Comparison of ENCODE assay signal across 9 cellular contexts in the genomic region with DNA sequence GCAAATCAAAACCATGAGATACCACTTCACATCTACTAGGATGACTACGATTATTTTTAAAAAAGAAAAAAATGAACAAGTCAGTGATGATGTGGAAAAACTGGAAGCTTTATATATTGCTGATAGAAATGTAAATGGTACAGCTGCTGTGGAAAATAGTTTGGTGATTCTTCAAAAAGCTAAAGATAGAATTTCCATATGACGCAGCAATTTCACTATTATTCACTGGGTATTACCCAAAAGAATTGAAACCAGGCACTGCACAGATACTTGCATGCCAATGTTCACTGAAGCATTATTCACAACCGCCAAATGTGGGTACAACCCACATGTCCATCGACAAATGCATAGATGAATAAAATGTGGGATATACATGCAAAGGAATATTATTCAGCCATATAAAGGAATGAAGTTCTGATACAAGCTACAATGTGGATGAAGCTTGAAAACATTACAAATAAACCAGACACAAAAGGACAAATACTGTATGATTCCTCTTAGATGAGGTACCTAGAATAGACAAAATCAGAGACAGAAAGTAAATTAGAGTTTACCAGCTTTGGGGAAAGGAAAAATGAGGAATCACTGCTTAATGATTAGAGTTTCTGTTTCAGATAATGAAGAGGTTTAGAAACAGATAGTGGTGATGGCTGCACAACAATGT. TPM values are rescaled to one million over a fixed set of nuclear protein-coding genes. Genes with fewer than 3 reads are reported as not detected.
DNase-seq lines count a peak whose midpoint lies in the region; ATAC-seq and TF ChIP-seq lines count a peak whose summit lies in the region.
"Had no signal": no experiment of that assay in that cellular context is flagged by ENCODE, and none has a peak within 500 bp of the region (broad histone marks: within the 10 kb centered on the region; RNA-seq: fewer than 3 reads in every experiment).

No MANE protein-coding gene starts in this region.

- H3K4me1 ChIP-seq in HAP-1 (no peaks in the 10 kb centered on the region), PC-9 (replicated peaks; ENCODE audit: insufficient read depth) (no peaks in the 10 kb centered on the region)

- ATAC-seq in activated naive CD4-positive, alpha-beta T cell treated with anti-CD3 and anti-CD28 coated beads, Interleukin-2, amount 50 U/mL, for 72 hours: peak; percentile 67 to 84
- ATAC-seq in GM21576 (IDR thresholded peaks at IDR 0.05; ENCODE audit: unreplicated experiment) (peak; percentile 84), HG03175 (IDR thresholded peaks at IDR 0.05; ENCODE audit: unreplicated experiment) (peak; percentile 90)
- ATAC-seq in stimulated activated memory B cell treated with anti-CD40 and anti-IgM and Interleukin-4, amounts not matched to agents 10 μg/mL and 1 μg/mL and 100 μg/mL, for 72 hours: peak; percentile 87

- H3K27ac Mint-ChIP-seq in activated naive CD4-positive, alpha-beta T cell treated with anti-CD3 and anti-CD28 coated beads, Interleukin-2, amount 50 U/mL, for 72 hours: peak overlapping the region in 1 of 2 donors; percentile 29
- peak overlapping the region; percentile 92 for H3K27ac Mint-ChIP-seq in stimulated activated memory B cell treated with anti-CD40 and anti-IgM and Interleukin-4, amounts not matched to agents 10 μg/mL and 1 μg/mL and 100 μg/mL, for 72 hours

- peak overlapping the region; percentile 30 for H3K4me3 Mint-ChIP-seq in stimulated activated memory B cell treated with anti-CD40 and anti-IgM and Interleukin-4, amounts not matched to agents 10 μg/mL and 1 μg/mL and 100 μg/mL, for 72 hours

- H3K36me3 Mint-ChIP-seq in activated naive CD4-positive, alpha-beta T cell treated with anti-CD3 and anti-CD28 coated beads, Interleukin-2, amount 50 U/mL, for 72 hours: peaks cover 4 to 6% of the 10 kb centered on the region in 2 donors
- H3K36me3 Mint-ChIP-seq in stimulated activated memory B cell treated with anti-CD40 and anti-IgM and Interleukin-4, amounts not matched to agents 10 μg/mL and 1 μg/mL and 100 μg/mL, for 72 hours: peaks cover 63% of the 10 kb centered on the region

- no peak overlapping the region for H3K27ac ChIP-seq in PC-9

- H3K36me3 ChIP-seq in HAP-1 (replicated peaks) (peaks cover 53% of the 10 kb centered on the region), PC-9 (ENCODE audit: low read depth) (peaks cover 12% of the 10 kb centered on the region; the same call in 1 of the 2 replicates)

- in situ Hi-C loops in HAP-1 (cut with MboI; ENCODE audit: low sequenced_read_pairs): loop anchor here (5.0 kb wide), 1 partner anchor 258 kb away; no protein-coding TSS in a partner anchor

- H3K9me3 Mint-ChIP-seq in activated naive CD4-positive, alpha-beta T cell treated with anti-CD3 and anti-CD28 coated beads, Interleukin-2, amount 50 U/mL, for 72 hours: no peaks in the 10 kb centered on the region
- H3K9me3 Mint-ChIP-seq in stimulated activated memory B cell treated with anti-CD40 and anti-IgM and Interleukin-4, amounts not matched to agents 10 μg/mL and 1 μg/mL and 100 μg/mL, for 72 hours: no peaks in the 10 kb centered on the region

- H4K20me1 ChIP-seq in PC-9 (ENCODE audit: insufficient read depth): no peaks in the 10 kb centered on the region

- no peak overlapping the region for H2AFZ ChIP-seq in PC-9

- POLR2A ChIA-PET in PC-9 (lab: Charles Lee; ENCODE audit: unreplicated experiment): no interaction called here

- H3K4me2 ChIP-seq in PC-9: no peak overlapping the region

- H3K9me2 ChIP-seq in PC-9 (ENCODE audit: insufficient read depth): no peaks in the 10 kb centered on the region

- no peak overlapping the region for H3K4me3 ChIP-seq in HAP-1
- H3K4me3 ChIP-seq in PC-9: no peak overlapping the region

- peaks cover 34% of the 10 kb centered on the region for H3K4me1 Mint-ChIP-seq in stimulated activated memory B cell treated with anti-CD40 and anti-IgM and Interleukin-4, amounts not matched to agents 10 μg/mL and 1 μg/mL and 100 μg/mL, for 72 hours

- CTCF ChIA-PET in PC-9 (lab: Charles Lee): interaction anchor here (1.9 kb wide), 1 partner anchor 239 kb away, joined by 12 read pairs; no protein-coding TSS in a partner anchor

- intact Hi-C loops in PC-9 (cut with micrococcal nuclease; ENCODE audit: unreplicated experiment): loop anchor here (2.0 kb wide), 1 partner anchor 256 kb away; no protein-coding TSS in a partner anchor

- H3F3A ChIP-seq in PC-9 (ENCODE audit: insufficient read depth, low read depth): no peaks in the 10 kb centered on the region

- H3K27me3 Mint-ChIP-seq in stimulated activated memory B cell treated with anti-CD40 and anti-IgM and Interleukin-4, amounts not matched to agents 10 μg/mL and 1 μg/mL and 100 μg/mL, for 72 hours: no peaks in the 10 kb centered on the region

- BruUV-seq in PC-9 (replicated peaks; lab: Mats Ljungman, UMichigan): no TSS peak

- no peaks in the 10 kb centered on the region for H3K79me2 ChIP-seq in PC-9 (ENCODE audit: low read depth)

- no peak for TF ChIP-seq CTCF in PC-9 (conservative IDR thresholded peaks at IDR 0.05)

- no peak for DNase-seq in activated naive CD4-positive, alpha-beta T cell treated with anti-CD3 and anti-CD28 coated beads, Interleukin-2, amount 50 U/mL, for 72 hours (ENCODE audit: low spot score in 2 of 2)
- no peak for DNase-seq in activated naive CD4-positive, alpha-beta T cell (lab: John Stamatoyannopoulos, UW)
- DNase-seq in stimulated activated CD8-positive, alpha-beta memory T cell treated with anti-CD3 and anti-CD28 coated beads, Interleukin-4, amount 100 ng/mL, for 48 hours: no peak
- DNase-seq in HAP-1 (ENCODE audit: low spot score in 2 of 2): no peak
- no peak for DNase-seq in PC-9
- DNase-seq: NCI-H524 treated with DMSO at 0.1 percent for 48 hours had no signal

- no peaks in the 10 kb centered on the region for H3K27me3 ChIP-seq in HAP-1 (ENCODE audit: low read depth)
- H3K27me3 ChIP-seq in PC-9 (ENCODE audit: insufficient read depth, low read depth): no peaks in the 10 kb centered on the region

- H3K9me3 ChIP-seq in HAP-1 (no peaks in the 10 kb centered on the region), PC-9 (ENCODE audit: insufficient read depth, low read depth) (no peaks in the 10 kb centered on the region)

RNA-seq across cellular contexts. Expression of a gene that starts 11.1 kb away (rescaled TPM):
- total RNA-seq in activated naive CD4-positive, alpha-beta T cell treated with anti-CD3 and anti-CD28 coated beads, Interleukin-2, amount 50 U/mL, for 72 hours: 10 to 100 TPM; 35.2 to 48.6 TPM
- total RNA-seq in PC-9 (2021): 14.3 and 16.8 TPM in 2 replicates
